In genomic region chr11:113436672-113437252, GRCh38 we compare ENCODE assay signal across 25 cellular contexts. TPM values are rescaled to one million over a fixed set of nuclear protein-coding genes. Genes with fewer than 3 reads are reported as not detected.
DNase-seq lines count a peak whose midpoint lies in the region; ATAC-seq, FAIRE-seq and TF ChIP-seq lines count a peak whose summit lies in the region.
"Had no signal": no experiment of that assay in that cellular context is flagged by ENCODE, and none has a peak within 500 bp of the region (broad histone marks: within the 10 kb centered on the region; RNA-seq: fewer than 3 reads in every experiment).

No MANE protein-coding gene starts in this region.

- no peak overlapping the region for H3K4me3 ChIP-seq in sigmoid colon
- H3K4me3 ChIP-seq in coronary artery = no peak overlapping the region
- H3K4me3 ChIP-seq: GM23248, HAP-1, Peyer's patch had no signal

- ATAC-seq in HG03432 (IDR thresholded peaks at IDR 0.05; ENCODE audit: unreplicated experiment) = no peak

- peak; percentile 65 for FAIRE-seq in GM12892 (lab: Jason Lieb, UNC)

- H3K4me3 Mint-ChIP-seq in glutamatergic neuron (ENCODE audit: unreplicated experiment) (peak overlapping the region; percentile 67), Calu3 (ENCODE audit: low read depth, unreplicated experiment) (no peak overlapping the region)
- H3K4me3 Mint-ChIP-seq: CD14-positive monocyte; T-helper 1 cell treated with Interleukin-12 subunit alpha and Interleukin-12 subunit beta and Interleukin-4 antibody, amounts not matched to agents 30 μg/mL and 1 μg/mL, for 36 hours had no signal

- H3K4me1 ChIP-seq in sigmoid colon = no peaks in the 10 kb centered on the region
- H3K4me1 ChIP-seq: HAP-1, Peyer's patch had no signal

- intact Hi-C loops in sigmoid colon (cut with DNase I) (no loop called here), Calu3 (cut with micrococcal nuclease; ENCODE audit: unreplicated experiment) (no loop called here)

- no peaks in the 10 kb centered on the region for H3K36me3 ChIP-seq in sigmoid colon
- H3K36me3 ChIP-seq: HAP-1, Peyer's patch had no signal

- WGBS in sigmoid colon, 2 donors = 68 to 71% methylated on average over 6 of the region's 6 CpGs

- TF ChIP-seq EP300 in sigmoid colon (IDR thresholded peaks at IDR 0.05) = no peak

- DNase-seq in NCI-H1417 (lab: John Stamatoyannopoulos, UW) = peak in 2 of 3 experiments; percentile 16 to 48
- DNase-seq in NCI-H1417 treated with DMSO at 0.1 percent for 48 hours (lab: John Stamatoyannopoulos, UW) = no peak
- DNase-seq in GM12892 (ENCODE audit: insufficient read length) = no peak
- peak; percentile 63 for DNase-seq in glutamatergic neuron
- peak; percentile 48 for DNase-seq in sigmoid colon
- no peak for DNase-seq in coronary artery (ENCODE audit: low spot score)
- DNase-seq in Calu3 = no peak
- DNase-seq: AML-193; DMS153; GDM1; GM23248; MM.1S; NCI-H1092; NCI-H2081; NCI-H345; NCI-H526 treated with DMSO at 0.1 percent for 48 hours; NK-92 treated with Interleukin-12 subunit alpha and Interleukin-12 subunit beta, amount 100 ng/mL, for 24 hours; Peyer's patch had no signal

- H3K27me3 Mint-ChIP-seq in glutamatergic neuron (ENCODE audit: unreplicated experiment) (peaks cover 10% of the 10 kb centered on the region), Calu3 (ENCODE audit: unreplicated experiment) (peaks cover 29% of the 10 kb centered on the region)

- CTCF ChIA-PET in Calu3 (lab: Charles Lee) = no interaction called here

- H3K27ac ChIP-seq in sigmoid colon (no peak overlapping the region), coronary artery (no peak overlapping the region)
- H3K27ac ChIP-seq: 22Rv1, GM23248, Peyer's patch had no signal

- H3K36me3 Mint-ChIP-seq in glutamatergic neuron (ENCODE audit: unreplicated experiment) (no peaks in the 10 kb centered on the region), Calu3 (ENCODE audit: insufficient read depth, unreplicated experiment) (no peaks in the 10 kb centered on the region)
- H3K36me3 Mint-ChIP-seq: CD14-positive monocyte had no signal

- no peaks in the 10 kb centered on the region for H3K9me3 ChIP-seq in sigmoid colon
- H3K9me3 ChIP-seq: HAP-1, Peyer's patch had no signal

- H3K4me1 Mint-ChIP-seq in glutamatergic neuron (ENCODE audit: low read depth, unreplicated experiment) (peaks cover 55% of the 10 kb centered on the region), Calu3 (ENCODE audit: low read depth, unreplicated experiment) (no peaks in the 10 kb centered on the region)
- H3K4me1 Mint-ChIP-seq: CD14-positive monocyte had no signal

- no peaks in the 10 kb centered on the region for H3K27me3 ChIP-seq in sigmoid colon
- H3K27me3 ChIP-seq: Peyer's patch had no signal

- TF ChIP-seq POLR2A in GM12892 (IDR thresholded peaks at IDR 0.05; ENCODE audit: low read depth, low read length) = no peak
- no peak for TF ChIP-seq POLR2A in sigmoid colon (IDR thresholded peaks at IDR 0.05)

- H3K9me3 Mint-ChIP-seq in glutamatergic neuron (ENCODE audit: unreplicated experiment) (no peaks in the 10 kb centered on the region), Calu3 (ENCODE audit: low read depth, unreplicated experiment) (no peaks in the 10 kb centered on the region)
- H3K9me3 Mint-ChIP-seq: T-helper 1 cell treated with Interleukin-12 subunit alpha and Interleukin-12 subunit beta and Interleukin-4 antibody, amounts not matched to agents 30 μg/mL and 1 μg/mL, for 36 hours had no signal

- no TSS peak for BruUV-seq in Calu3 (replicated peaks; lab: Mats Ljungman, UMichigan)

- H3K27ac Mint-ChIP-seq in glutamatergic neuron (ENCODE audit: unreplicated experiment) (peak overlapping the region; percentile 72), Calu3 (ENCODE audit: unreplicated experiment) (no peak overlapping the region)
- H3K27ac Mint-ChIP-seq: T-helper 1 cell treated with Interleukin-12 subunit alpha and Interleukin-12 subunit beta and Interleukin-4 antibody, amounts not matched to agents 30 μg/mL and 1 μg/mL, for 36 hours had no signal

- TF ChIP-seq CTCF in glutamatergic neuron (IDR thresholded peaks at IDR 0.05; ENCODE audit: partially characterized antibody, unreplicated experiment) = no peak
- no peak for TF ChIP-seq CTCF in sigmoid colon (IDR thresholded peaks at IDR 0.05)
- TF ChIP-seq CTCF in coronary artery (IDR thresholded peaks at IDR 0.05) = no peak
- TF ChIP-seq CTCF in Calu3 (IDR thresholded peaks at IDR 0.05; ENCODE audit: unreplicated experiment) = no peak

RNA-seq across cellular contexts. Expression of gene DRD2, which starts 38.4 kb away (rescaled TPM):
- polyA plus RNA-seq in GM12892 (2012; ENCODE audit: missing spikeins) = not detected
- total RNA-seq in glutamatergic neuron (ENCODE audit: unreplicated experiment) = 289 TPM
- total RNA-seq in sigmoid colon = under 1 TPM in 3 of 4 donors, not detected in 1; 0.36 to 0.68 (median 0.66) TPM
- polyA plus RNA-seq in sigmoid colon = 1 to 10 TPM in 1 of 3 donors, under 1 TPM in 1, not detected in 1; 0.19 to 1.2 TPM
- 0.45 and 0.54 TPM in 2 replicates for total RNA-seq in Calu3 (2022)
- total RNA-seq: GM23248, Peyer's patch had no signal
- polyA plus RNA-seq: CD14-positive monocyte, GM23248 had no signal

RNA-seq across cellular contexts. Expression of gene ANKK1, which starts 49.2 kb away (rescaled TPM):
- polyA plus RNA-seq in GM12892 (2012; ENCODE audit: missing spikeins) = 0.34 TPM
- total RNA-seq in glutamatergic neuron (ENCODE audit: unreplicated experiment) (not detected), sigmoid colon (under 1 TPM in 1 of 4 donors, not detected in 3; 0.54 TPM), Calu3 (2022) (0.56 and 0.90 TPM in 2 replicates)
- under 1 TPM in 1 of 3 donors, not detected in 2; 0.45 TPM for polyA plus RNA-seq in sigmoid colon
- total RNA-seq: Daoy, GM23248, LHCN-M2 had no signal
- polyA plus RNA-seq: GM23248 had no signal

Comparison
In these comparisons a context has a peak if more than half of its experiments do, and no peak if none do; other contexts are left out.
1. DNase-seq: peak in NCI-H1417 (2 of 3), glutamatergic neuron (single experiment) and sigmoid colon (single experiment); none in NCI-H1417 treated with DMSO at 0.1 percent for 48 hours (single experiment), GM12892 (single experiment), coronary artery (single experiment) and Calu3 (single experiment).
2. RNA of gene DRD2, which starts 38.4 kb away (total RNA-seq): 289 TPM in glutamatergic neuron (single experiment); 0.36 to 0.68 TPM in sigmoid colon and 0.45 to 0.54 TPM in Calu3; every median in the first group is over 100 times any median in the second.